20 cellular contexts compared by ENCODE assay signal in the genomic region with DNA sequence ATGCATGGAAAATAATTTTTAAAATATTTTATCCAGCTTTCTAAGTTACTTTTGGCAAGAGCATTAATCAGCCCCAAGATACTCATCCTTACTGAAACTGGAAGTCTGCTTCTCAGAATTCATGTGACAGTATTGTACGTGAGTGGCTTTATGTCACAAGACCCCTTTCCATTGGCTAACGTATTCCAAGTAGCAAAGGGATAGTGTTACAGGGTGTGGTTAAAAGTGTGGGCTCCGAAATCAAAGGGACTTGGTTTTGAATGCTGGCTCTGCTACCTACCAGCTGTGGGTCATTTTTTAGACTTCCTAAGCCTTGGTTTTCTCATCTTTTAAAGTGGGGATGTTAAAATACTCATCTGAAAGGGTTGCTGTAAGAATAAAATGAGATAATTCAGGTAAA.
DNase-seq lines count a peak whose midpoint lies in the region; TF ChIP-seq lines count a peak whose summit lies in the region.
"Had no signal": no experiment of that assay in that cellular context is flagged by ENCODE, and none has a peak within 500 bp of the region (broad histone marks: within the 10 kb centered on the region; RNA-seq: fewer than 3 reads in every experiment).

No MANE protein-coding gene starts in this region.

- DNase-seq in MCF 10A (ENCODE audit: unreplicated experiment) (peak; percentile 53), breast epithelium (ENCODE audit: low spot score in 2 of 2) (no peak), NCI-H748 (lab: John Stamatoyannopoulos, UW; ENCODE audit: unreplicated experiment) (peak; percentile 54), smooth muscle cell (lab: John Stamatoyannopoulos, UW; ENCODE audit: unreplicated experiment) (no peak), sigmoid colon (no peak), GDM1 (lab: John Stamatoyannopoulos, UW) (no peak), substantia nigra (lab: John Stamatoyannopoulos, UW) (no peak)
- DNase-seq: activated CD4-positive, alpha-beta T cell treated with anti-CD3 and anti-CD28 coated beads for 36 hours; activated T-cell treated with anti-CD3 and anti-CD28 coated beads, Interleukin-2, amount 50 U/mL, for 1 hour; amniotic stem cell; hippocampal formation; KBM-7; left colon; naive B cell; NCI-H1417 treated with DMSO at 0.1 percent for 48 hours; NCI-H526 treated with DMSO at 0.1 percent for 48 hours; stimulated activated CD4-positive, alpha-beta T cell treated with anti-CD3 and anti-CD28 coated beads, Interleukin-1b, Interleukin-23, amount 100 ng/mL, for 48 hours had no signal

- BruUV-seq in MCF 10A (replicated peaks; lab: Mats Ljungman, UMichigan): no TSS peak

- peaks cover 8% of the 10 kb centered on the region for H3K4me1 Mint-ChIP-seq in MCF 10A (ENCODE audit: insufficient read depth, unreplicated experiment)
- H3K4me1 Mint-ChIP-seq in dendritic cell treated with granulocyte-macrophage colony-stimulating factor and Interleukin-4, amounts not matched to agents 40 ng/mL and 50 ng/mL, for 4 days (ENCODE audit: low read depth): peaks cover 33% of the 10 kb centered on the region

- no peaks in the 10 kb centered on the region for H3K9me3 Mint-ChIP-seq in MCF 10A (ENCODE audit: unreplicated experiment)
- no peaks in the 10 kb centered on the region for H3K9me3 Mint-ChIP-seq in dendritic cell treated with granulocyte-macrophage colony-stimulating factor and Interleukin-4, amounts not matched to agents 40 ng/mL and 50 ng/mL, for 4 days

- TF ChIP-seq EP300 in sigmoid colon (IDR thresholded peaks at IDR 0.05): no peak

- H3F3A ChIP-seq in smooth muscle cell (ENCODE audit: low read depth): no peaks in the 10 kb centered on the region

- H3K36me3 ChIP-seq in breast epithelium (no peaks in the 10 kb centered on the region), smooth muscle cell (ENCODE audit: low read depth) (no peaks in the 10 kb centered on the region), sigmoid colon (no peaks in the 10 kb centered on the region)

- H3K27ac ChIP-seq in breast epithelium: no peak overlapping the region
- H3K27ac ChIP-seq in smooth muscle cell (ENCODE audit: low read depth): no peak overlapping the region
- no peak overlapping the region for H3K27ac ChIP-seq in sigmoid colon
- no peak overlapping the region for H3K27ac ChIP-seq in substantia nigra (ENCODE audit: low read depth, low read length, poor library complexity, severe bottlenecking)
- H3K27ac ChIP-seq: coronary artery had no signal

- WGBS in smooth muscle cell (ENCODE audit: low lambda C conversion rate): 40% methylated on average over 3 of the region's 3 CpGs
- 62 to 83% methylated on average over 3 of the region's 3 CpGs for WGBS in sigmoid colon, 2 donors

- H3K4me3 ChIP-seq in breast epithelium (no peak overlapping the region), smooth muscle cell (no peak overlapping the region), sigmoid colon (no peak overlapping the region)
- H3K4me3 ChIP-seq: coronary artery, GM12878 had no signal

- H3K4me3 Mint-ChIP-seq in MCF 10A (ENCODE audit: unreplicated experiment): no peak overlapping the region
- H3K4me3 Mint-ChIP-seq in dendritic cell treated with granulocyte-macrophage colony-stimulating factor and Interleukin-4, amounts not matched to agents 40 ng/mL and 50 ng/mL, for 4 days: no peak overlapping the region
- H3K4me3 Mint-ChIP-seq: activated CD4-positive, alpha-beta T cell treated with anti-CD3 and anti-CD28 coated beads for 36 hours had no signal

- no peak overlapping the region for H3K9ac ChIP-seq in smooth muscle cell (ENCODE audit: low read depth)

- TF ChIP-seq POLR2A in breast epithelium (IDR thresholded peaks at IDR 0.05) (no peak), sigmoid colon (IDR thresholded peaks at IDR 0.05) (no peak)

- H3K79me2 ChIP-seq in smooth muscle cell (ENCODE audit: low read depth): no peaks in the 10 kb centered on the region

- H3K27me3 ChIP-seq in breast epithelium (no peaks in the 10 kb centered on the region), smooth muscle cell (ENCODE audit: low read depth) (no peaks in the 10 kb centered on the region), sigmoid colon (no peaks in the 10 kb centered on the region)

- TF ChIP-seq CTCF in MCF 10A (IDR thresholded peaks at IDR 0.05; ENCODE audit: unreplicated experiment) (no peak), breast epithelium (IDR thresholded peaks at IDR 0.05) (no peak), smooth muscle cell (IDR thresholded peaks at IDR 0.05; ENCODE audit: borderline replicate concordance, insufficient read depth, poor library complexity, severe bottlenecking) (no peak), sigmoid colon (IDR thresholded peaks at IDR 0.05) (no peak)

- CTCF ChIA-PET in MCF 10A (lab: Yijun Ruan, JAX): interaction anchor here (0.6 to 1.6 kb wide), 4 partner anchors 12 to 657 kb away, joined by 4 to 6 read pairs (median 6); no protein-coding TSS in a partner anchor

- no peaks in the 10 kb centered on the region for H3K9me3 ChIP-seq in breast epithelium
- no peaks in the 10 kb centered on the region for H3K9me3 ChIP-seq in smooth muscle cell (replicated peaks; ENCODE audit: low read depth)
- no peaks in the 10 kb centered on the region for H3K9me3 ChIP-seq in sigmoid colon

- intact Hi-C loops in MCF 10A (cut with micrococcal nuclease) (no loop called here), breast epithelium (cut with DNase I; ENCODE audit: low total_unique reads) (no loop called here), sigmoid colon (cut with DNase I) (loop anchor here (10.0 kb wide), 1 partner anchor 248 kb away; no protein-coding TSS in a partner anchor)
- intact Hi-C loops in dendritic cell treated with granulocyte-macrophage colony-stimulating factor and Interleukin-4, amounts not matched to agents 40 ng/mL and 50 ng/mL, for 4 days (cut with micrococcal nuclease): no loop called here

- POLR2A ChIA-PET in MCF 10A (lab: Yijun Ruan, JAX): interaction anchor here (0.7 to 3.7 kb wide), 4 partner anchors 11 to 21 kb away, joined by 3 to 21 read pairs (median 3); no protein-coding TSS in a partner anchor

- H4K20me1 ChIP-seq in smooth muscle cell (ENCODE audit: low read depth): no peaks in the 10 kb centered on the region

- peak overlapping the region; percentile 49 for H2AFZ ChIP-seq in smooth muscle cell (ENCODE audit: low read depth)

- no peaks in the 10 kb centered on the region for H3K36me3 Mint-ChIP-seq in MCF 10A (ENCODE audit: insufficient read depth, unreplicated experiment)
- no peaks in the 10 kb centered on the region for H3K36me3 Mint-ChIP-seq in dendritic cell treated with granulocyte-macrophage colony-stimulating factor and Interleukin-4, amounts not matched to agents 40 ng/mL and 50 ng/mL, for 4 days (ENCODE audit: low read depth)
- H3K36me3 Mint-ChIP-seq: naive B cell had no signal

- peak overlapping the region; percentile 7 for H3K4me2 ChIP-seq in smooth muscle cell

- peaks cover 18% of the 10 kb centered on the region for H3K27me3 Mint-ChIP-seq in MCF 10A (ENCODE audit: insufficient read depth, unreplicated experiment)
- no peaks in the 10 kb centered on the region for H3K27me3 Mint-ChIP-seq in dendritic cell treated with granulocyte-macrophage colony-stimulating factor and Interleukin-4, amounts not matched to agents 40 ng/mL and 50 ng/mL, for 4 days
- H3K27me3 Mint-ChIP-seq: activated CD4-positive, alpha-beta T cell treated with anti-CD3 and anti-CD28 coated beads for 36 hours had no signal

- peaks cover 0 to 12% of the 10 kb centered on the region in 2 donors for H3K4me1 ChIP-seq in breast epithelium
- H3K4me1 ChIP-seq in smooth muscle cell (ENCODE audit: low read depth): peaks cover 12% of the 10 kb centered on the region
- H3K4me1 ChIP-seq in sigmoid colon: peaks cover 0 to 17% (median 12%) of the 10 kb centered on the region in 4 donors

- no peak overlapping the region for H3K27ac Mint-ChIP-seq in MCF 10A (ENCODE audit: low read depth, unreplicated experiment)
- peak overlapping the region; percentile 76 for H3K27ac Mint-ChIP-seq in dendritic cell treated with granulocyte-macrophage colony-stimulating factor and Interleukin-4, amounts not matched to agents 40 ng/mL and 50 ng/mL, for 4 days
- H3K27ac Mint-ChIP-seq: naive B cell had no signal

Comparison
In these comparisons a context has a peak if more than half of its experiments do, and no peak if none do; other contexts are left out.
1. DNase-seq: peak in MCF 10A (single experiment) and NCI-H748 (single experiment); none in breast epithelium (0 of 2), smooth muscle cell (single experiment), sigmoid colon (single experiment), GDM1 (single experiment) and substantia nigra (0 of 49).